Comparison of ENCODE assay signal across 21 cellular contexts in genomic region chr2:98114643-98115355, GRCh38. TPM values are rescaled to one million over a fixed set of nuclear protein-coding genes. Genes with fewer than 3 reads are reported as not detected.
"Had no signal": no experiment of that assay in that cellular context is flagged by ENCODE, and none has a peak within 500 bp of the region (broad histone marks: within the 10 kb centered on the region; RNA-seq: fewer than 3 reads in every experiment).

No MANE protein-coding gene starts in this region.

- ATAC-seq: activated CD8-positive, alpha-beta T cell treated with anti-CD3 and anti-CD28 coated beads, Interleukin-2, amount 10 ng/mL, durations not matched to agents 7 days and 5 days; body of pancreas; sciatic nerve; stimulated activated naive B cell treated with anti-CD40 and anti-IgM and Interleukin-4, amounts not matched to agents 10 μg/mL and 1 μg/mL and 100 μg/mL, for 72 hours had no signal

- H3K36me3 ChIP-seq: cardiac muscle cell, vagina had no signal

- H3K9me3 ChIP-seq: body of pancreas, testis, vagina had no signal

- DNase-seq: activated CD4-positive, alpha-beta T cell treated with anti-CD3 and anti-CD28 coated beads for 1 hour; activated CD4-positive, alpha-beta T cell treated with anti-CD3 and anti-CD28 coated beads, Interleukin-2, amount 50 U/mL, for 1 hour; activated CD8-positive, alpha-beta T cell treated with anti-CD3 and anti-CD28 coated beads, Interleukin-2, amount 10 ng/mL, durations not matched to agents 7 days and 5 days; activated gamma-delta T cell treated with Interleukin-2 at 50 U/mL for 16 hours; anterior cingulate cortex; body of pancreas; kidney; nephron progenitor cell; posterior cingulate gyrus; stimulated activated CD4-positive, alpha-beta T cell treated with anti-CD3 and anti-CD28 coated beads, Interleukin-2, amount 100 ng/mL, for 48 hours; stimulated activated CD8-positive, alpha-beta memory T cell treated with anti-CD3 and anti-CD28 coated beads, Interleukin-4, amount 100 ng/mL, for 48 hours; stimulated activated naive B cell treated with anti-CD40 and anti-IgM and Interleukin-4, amounts not matched to agents 10 μg/mL and 1 μg/mL and 100 μg/mL, for 72 hours; testis had no signal

- H3K27me3 ChIP-seq: body of pancreas, cardiac muscle cell, testis, vagina had no signal

- H3K4me3 ChIP-seq: body of pancreas, cardiac muscle cell, smooth muscle cell, testis, vagina had no signal

- H3K4me1 ChIP-seq: body of pancreas, testis, vagina had no signal

- H3K27ac ChIP-seq: body of pancreas, cardiac muscle cell, testis, vagina had no signal

RNA-seq across cellular contexts. Expression of gene VWA3B, which starts 27.8 kb away (rescaled TPM):
- total RNA-seq: activated CD8-positive, alpha-beta T cell treated with anti-CD3 and anti-CD28 coated beads, Interleukin-2, amount 10 ng/mL, durations not matched to agents 7 days and 5 days; activated T-helper 1 cell treated with anti-CD3 and anti-CD28 coated beads, Interleukin-12 subunit alpha, Interleukin-12 subunit beta, Interleukin-2, Interleukin-4 antibody, amounts not matched to agents 30 ng/mL and 10 ng/mL and 1 ng/mL, durations not matched to agents 14 hours and 24 hours and 36 hours; epithelial cell of proximal tubule; fibroblast of villous mesenchyme; liver; smooth muscle cell; vagina had no signal
